Comparison of ENCODE assay signal across 20 cellular contexts in genomic region chr1:25219661-25220251, GRCh38. TPM values are rescaled to one million over a fixed set of nuclear protein-coding genes. Genes with fewer than 3 reads are reported as not detected.
A peak's percentile ranks its signal among the peaks of the same experiment; 100 is the strongest.
DNase-seq lines count a peak whose midpoint lies in the region; ATAC-seq and TF ChIP-seq lines count a peak whose summit lies in the region.
"Had no signal": no experiment of that assay in that cellular context is flagged by ENCODE, and none has a peak within 500 bp of the region (broad histone marks: within the 10 kb centered on the region; RNA-seq: fewer than 3 reads in every experiment).

No MANE protein-coding gene starts in this region.

- no peak for TF ChIP-seq POLR2A in breast epithelium (IDR thresholded peaks at IDR 0.05)

- no peaks in the 10 kb centered on the region for H3K4me1 ChIP-seq in breast epithelium

- peak overlapping the region; percentile 6 to 39 for H3K27ac Mint-ChIP-seq in effector memory CD8-positive, alpha-beta T cell
- H3K27ac Mint-ChIP-seq in stimulated activated effector memory CD8-positive, alpha-beta T cell treated with anti-CD3 and anti-CD28 coated beads, Interleukin-12 subunit alpha, Interleukin-12 subunit beta, amount 100 ng/mL, for 72 hours: peak overlapping the region; percentile 80

- intact Hi-C loops in breast epithelium (cut with DNase I; ENCODE audit: low total_unique reads): loop anchor here (5.0 kb wide), 1 partner anchor 532 kb away; no protein-coding TSS in a partner anchor

- no peaks in the 10 kb centered on the region for H3K9me3 ChIP-seq in breast epithelium
- H3K9me3 ChIP-seq: BLaER1 had no signal

- no peak for TF ChIP-seq CTCF in breast epithelium (IDR thresholded peaks at IDR 0.05)

- H3K36me3 ChIP-seq in breast epithelium: no peaks in the 10 kb centered on the region

- peaks cover 4% of the 10 kb centered on the region in 2 donors for H3K4me1 Mint-ChIP-seq in effector memory CD8-positive, alpha-beta T cell (ENCODE audit: low read depth in 2 of 2)
- no peaks in the 10 kb centered on the region for H3K4me1 Mint-ChIP-seq in stimulated activated effector memory CD8-positive, alpha-beta T cell treated with anti-CD3 and anti-CD28 coated beads, Interleukin-12 subunit alpha, Interleukin-12 subunit beta, amount 100 ng/mL, for 72 hours

- H3K27me3 ChIP-seq in breast epithelium: no peaks in the 10 kb centered on the region
- H3K27me3 ChIP-seq: BLaER1 had no signal

- DNase-seq in activated CD8-positive, alpha-beta memory T cell treated with anti-CD3 and anti-CD28 coated beads, Interleukin-2, amount 50 U/mL, for 48 hours: peak; percentile 32
- DNase-seq in activated CD8-positive, alpha-beta memory T cell treated with anti-CD3 and anti-CD28 coated beads, Interleukin-2, amount 50 U/mL, for 4 hours: no peak
- DNase-seq in HT-29 (ENCODE audit: low spot score) (peak; percentile 23), breast epithelium (ENCODE audit: low spot score in 2 of 2) (no peak), HK-2 (ENCODE audit: unreplicated experiment) (no peak)
- no peak for DNase-seq in effector memory CD8-positive, alpha-beta T cell
- no peak for DNase-seq in stimulated activated effector memory CD8-positive, alpha-beta T cell treated with anti-CD3 and anti-CD28 coated beads, Interleukin-12 subunit alpha, Interleukin-12 subunit beta, amount 100 ng/mL, for 72 hours (ENCODE audit: low spot score in 2 of 2)
- DNase-seq: CD4-positive, CD25-positive, alpha-beta regulatory T cell; KG1; MM.1S; NCI-H1694; NCI-H2029 treated with DMSO at 0.1 percent for 48 hours; NCI-H69; SHP77 had no signal

- H3K4me3 Mint-ChIP-seq in effector memory CD8-positive, alpha-beta T cell: no peak overlapping the region
- H3K4me3 Mint-ChIP-seq in stimulated activated effector memory CD8-positive, alpha-beta T cell treated with anti-CD3 and anti-CD28 coated beads, Interleukin-12 subunit alpha, Interleukin-12 subunit beta, amount 100 ng/mL, for 72 hours: no peak overlapping the region
- H3K4me3 Mint-ChIP-seq: CD4-positive, CD25-positive, alpha-beta regulatory T cell had no signal

- ATAC-seq in effector memory CD8-positive, alpha-beta T cell (replicated peaks): no peak
- ATAC-seq in stimulated activated effector memory CD8-positive, alpha-beta T cell treated with anti-CD3 and anti-CD28 coated beads, Interleukin-12 subunit alpha, Interleukin-12 subunit beta, amount 100 ng/mL, for 72 hours: no peak
- ATAC-seq: Panc1 had no signal

- H3K9me3 Mint-ChIP-seq in effector memory CD8-positive, alpha-beta T cell: no peaks in the 10 kb centered on the region
- no peaks in the 10 kb centered on the region for H3K9me3 Mint-ChIP-seq in stimulated activated effector memory CD8-positive, alpha-beta T cell treated with anti-CD3 and anti-CD28 coated beads, Interleukin-12 subunit alpha, Interleukin-12 subunit beta, amount 100 ng/mL, for 72 hours
- H3K9me3 Mint-ChIP-seq: CD4-positive, CD25-positive, alpha-beta regulatory T cell had no signal

- no peaks in the 10 kb centered on the region for H3K27me3 Mint-ChIP-seq in effector memory CD8-positive, alpha-beta T cell
- H3K27me3 Mint-ChIP-seq: CD4-positive, CD25-positive, alpha-beta regulatory T cell had no signal

- peaks cover 44% of the 10 kb centered on the region for H3K36me3 Mint-ChIP-seq in effector memory CD8-positive, alpha-beta T cell (ENCODE audit: insufficient read depth)
- no peaks in the 10 kb centered on the region for H3K36me3 Mint-ChIP-seq in stimulated activated effector memory CD8-positive, alpha-beta T cell treated with anti-CD3 and anti-CD28 coated beads, Interleukin-12 subunit alpha, Interleukin-12 subunit beta, amount 100 ng/mL, for 72 hours

- no peak overlapping the region for H3K4me3 ChIP-seq in breast epithelium
- H3K4me3 ChIP-seq: BLaER1 had no signal

- H3K27ac ChIP-seq in breast epithelium: no peak overlapping the region
- H3K27ac ChIP-seq: BLaER1, RWPE1 had no signal

RNA-seq across cellular contexts. Expression of gene SYF2, which starts 12.5 kb away (rescaled TPM):
- 18.5 and 19.0 TPM in 2 replicates for total RNA-seq in HT-29 (2014; rRNA removed; shearing (Covaris generic))
- 10 to 100 TPM; 61.3 to 85.0 (median 83.6) TPM for total RNA-seq in breast epithelium

RNA-seq across cellular contexts. Expression of gene RSRP1, which starts 27.5 kb away (rescaled TPM):
- 99.6 and 105 TPM in 2 replicates for total RNA-seq in HT-29 (2014; rRNA removed; shearing (Covaris generic))
- total RNA-seq in breast epithelium: 100 to 1,000 TPM; 155 to 215 (median 164) TPM

RNA-seq across cellular contexts. Expression of gene RHD, which starts 52.6 kb away (rescaled TPM):
- total RNA-seq in HT-29 (2014; rRNA removed; shearing (Covaris generic)): 0.66 TPM in 1 of 2 replicates, not detected in the other
- not detected for total RNA-seq in breast epithelium
- total RNA-seq: A172, H4, NCI-H460 had no signal

Comparison
In these comparisons a context has a peak if more than half of its experiments do, and no peak if none do; other contexts are left out.
1. DNase-seq: peak in activated CD8-positive, alpha-beta memory T cell treated with anti-CD3 and anti-CD28 coated beads, Interleukin-2, amount 50 U/mL, for 48 hours (single experiment) and HT-29 (single experiment); none in activated CD8-positive, alpha-beta memory T cell treated with anti-CD3 and anti-CD28 coated beads, Interleukin-2, amount 50 U/mL, for 4 hours (single experiment), effector memory CD8-positive, alpha-beta T cell (0 of 3), stimulated activated effector memory CD8-positive, alpha-beta T cell treated with anti-CD3 and anti-CD28 coated beads, Interleukin-12 subunit alpha, Interleukin-12 subunit beta, amount 100 ng/mL, for 72 hours (0 of 2), breast epithelium (0 of 2) and HK-2 (single experiment).